26 cellular contexts compared by ENCODE assay signal in the genomic region with DNA sequence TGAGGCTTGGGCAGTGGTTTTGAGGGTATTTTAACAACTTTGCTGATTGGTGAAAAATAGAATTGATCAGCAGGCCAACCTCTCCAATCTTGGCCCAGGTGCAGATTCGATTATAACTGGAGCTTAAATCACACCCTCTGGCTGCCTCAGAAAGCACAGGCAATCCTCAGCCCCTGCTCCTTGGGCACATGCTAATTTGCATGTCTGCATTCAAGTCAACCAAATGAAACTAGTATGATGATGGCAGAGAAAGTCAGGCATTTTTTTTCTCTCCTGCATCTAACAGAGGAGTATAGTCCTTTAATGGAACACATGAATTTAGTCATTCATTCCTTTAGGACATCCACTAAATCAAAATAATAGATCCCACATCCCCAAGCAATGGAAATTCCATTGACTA. TPM values are rescaled to one million over a fixed set of nuclear protein-coding genes. Genes with fewer than 3 reads are reported as not detected.
DNase-seq lines count a peak whose midpoint lies in the region; ATAC-seq, FAIRE-seq and TF ChIP-seq lines count a peak whose summit lies in the region.
"Had no signal": no experiment of that assay in that cellular context is flagged by ENCODE, and none has a peak within 500 bp of the region (broad histone marks: within the 10 kb centered on the region; RNA-seq: fewer than 3 reads in every experiment).

No MANE protein-coding gene starts in this region.

- H3K9me3 Mint-ChIP-seq in astrocyte (ENCODE audit: unreplicated experiment) (no peaks in the 10 kb centered on the region), nephron (no peaks in the 10 kb centered on the region), Caco-2 (ENCODE audit: unreplicated experiment) (no peaks in the 10 kb centered on the region)
- H3K9me3 Mint-ChIP-seq: CD14-positive monocyte; CD4-positive, alpha-beta T cell; CD8-positive, alpha-beta memory T cell; GM23338; H9 had no signal

- H4K20me1 ChIP-seq in astrocyte (ENCODE audit: insufficient read depth, low read length): no peaks in the 10 kb centered on the region
- H4K20me1 ChIP-seq: BLaER1 treated with 17β-estradiol and CSF1 and Interleukin-3, amounts not matched to agents 10 nM and 100 nM had no signal

- peak; percentile 7 to 42 for DNase-seq in NCI-H526 (lab: John Stamatoyannopoulos, UW)
- DNase-seq in astrocyte (ENCODE audit: low read depth): no peak
- DNase-seq in GM12891 (ENCODE audit: insufficient read length, low spot score): no peak
- DNase-seq in Caco-2: no peak
- no peak for DNase-seq in GM13976 (ENCODE audit: low spot score)
- DNase-seq: 8988T; ACHN; AML-193; BE2C; Calu3; CD4-positive, alpha-beta T cell; CD8-positive, alpha-beta memory T cell; DMS53; DMS79 treated with DMSO at 0.1 percent for 48 hours; GF-D8; H9 had no signal

- BruUV-seq in Caco-2 (replicated peaks; lab: Mats Ljungman, UMichigan): no TSS peak

- peak overlapping the region; percentile 65 for H3K27ac Mint-ChIP-seq in astrocyte (ENCODE audit: unreplicated experiment)
- peak overlapping the region; percentile 94 to 97 (median 95) for H3K27ac Mint-ChIP-seq in nephron
- H3K27ac Mint-ChIP-seq in Caco-2 (ENCODE audit: unreplicated experiment): no peak overlapping the region
- H3K27ac Mint-ChIP-seq: CD4-positive, alpha-beta T cell; CD8-positive, alpha-beta memory T cell; GM23338 had no signal

- no peak overlapping the region for H3K4me2 ChIP-seq in astrocyte (ENCODE audit: low read length)
- H3K4me2 ChIP-seq: A549; BLaER1 treated with 17β-estradiol and CSF1 and Interleukin-3, amounts not matched to agents 10 nM and 100 nM; GM23338 had no signal

- POLR2A ChIA-PET in Caco-2 (lab: Charles Lee): no interaction called here

- TF ChIP-seq CTCF in astrocyte (IDR thresholded peaks at IDR 0.05; ENCODE audit: insufficient read depth, low read depth, low read length) (no peak), nephron (IDR thresholded peaks at IDR 0.05; ENCODE audit: unreplicated experiment in 3 of 3) (no peak), Caco-2 (IDR thresholded peaks at IDR 0.05; ENCODE audit: insufficient read depth in 1 of 2, low read depth in 1 of 2, low read length in 1 of 2, severe bottlenecking in 1 of 2, unreplicated experiment in 1 of 2) (no peak), GM13976 (IDR thresholded peaks at IDR 0.05; ENCODE audit: borderline replicate concordance, control extremely low read depth, extremely low read depth, insufficient read depth, missing control alignments) (no peak)

- no peak overlapping the region for H3K27ac ChIP-seq in astrocyte (ENCODE audit: low read depth, low read length)
- H3K27ac ChIP-seq: A549; BLaER1 treated with 17β-estradiol and CSF1 and Interleukin-3, amounts not matched to agents 10 nM and 100 nM had no signal

- H3K27me3 ChIP-seq in astrocyte (ENCODE audit: insufficient read depth, low read length): peaks cover 2% of the 10 kb centered on the region
- no peaks in the 10 kb centered on the region for H3K27me3 ChIP-seq in Caco-2 (replicated peaks; ENCODE audit: control insufficient read depth, insufficient read depth, low read length)
- H3K27me3 ChIP-seq: BE2C; BLaER1 treated with 17β-estradiol and CSF1 and Interleukin-3, amounts not matched to agents 10 nM and 100 nM had no signal

- no peak for TF ChIP-seq POLR2A in GM12891 (IDR thresholded peaks at IDR 0.05; ENCODE audit: low read depth, low read length)

- H3K36me3 ChIP-seq in astrocyte (ENCODE audit: insufficient read depth, low read length): no peaks in the 10 kb centered on the region
- no peaks in the 10 kb centered on the region for H3K36me3 ChIP-seq in Caco-2 (ENCODE audit: control insufficient read depth, insufficient read depth, low read length)
- H3K36me3 ChIP-seq: BE2C; BLaER1 treated with 17β-estradiol and CSF1 and Interleukin-3, amounts not matched to agents 10 nM and 100 nM had no signal

- no peak overlapping the region for H2AFZ ChIP-seq in astrocyte (ENCODE audit: low read depth, low read length)
- H2AFZ ChIP-seq: GM23338 had no signal

- H3K9ac ChIP-seq in astrocyte (ENCODE audit: low read length): no peak overlapping the region
- H3K9ac ChIP-seq: BLaER1 treated with 17β-estradiol and CSF1 and Interleukin-3, amounts not matched to agents 10 nM and 100 nM had no signal

- H3K36me3 Mint-ChIP-seq in astrocyte (ENCODE audit: low read depth, unreplicated experiment) (no peaks in the 10 kb centered on the region), nephron (ENCODE audit: low read depth) (no peaks in the 10 kb centered on the region), Caco-2 (ENCODE audit: insufficient read depth, unreplicated experiment) (no peaks in the 10 kb centered on the region)
- H3K36me3 Mint-ChIP-seq: CD14-positive monocyte; CD8-positive, alpha-beta memory T cell had no signal

- H3K4me3 Mint-ChIP-seq in astrocyte (ENCODE audit: unreplicated experiment) (no peak overlapping the region), nephron (no peak overlapping the region), Caco-2 (ENCODE audit: unreplicated experiment) (no peak overlapping the region)
- H3K4me3 Mint-ChIP-seq: CD14-positive monocyte; CD4-positive, alpha-beta T cell; CD8-positive, alpha-beta memory T cell; GM23338; H9 had no signal

- H3K4me1 ChIP-seq in astrocyte (ENCODE audit: insufficient read depth, low read length) (no peaks in the 10 kb centered on the region), Caco-2 (no peaks in the 10 kb centered on the region)
- H3K4me1 ChIP-seq: A549; BLaER1 treated with 17β-estradiol and CSF1 and Interleukin-3, amounts not matched to agents 10 nM and 100 nM had no signal

- peaks cover 4% of the 10 kb centered on the region for H3K4me1 Mint-ChIP-seq in astrocyte (ENCODE audit: low read depth, unreplicated experiment)
- H3K4me1 Mint-ChIP-seq in nephron: peaks cover 17% of the 10 kb centered on the region
- peaks cover under 1% of the 10 kb centered on the region for H3K4me1 Mint-ChIP-seq in Caco-2 (ENCODE audit: low read depth, unreplicated experiment)
- H3K4me1 Mint-ChIP-seq: CD8-positive, alpha-beta memory T cell had no signal

- FAIRE-seq in astrocyte (lab: Jason Lieb, UNC) (no peak), GM12891 (lab: Jason Lieb, UNC) (no peak)
- FAIRE-seq: A549, GM12892 had no signal

- in situ Hi-C loops in GM13976 (cut with MboI; ENCODE audit: low sequenced_read_pairs, unreplicated experiment): no loop called here

- peak; percentile 69 for ATAC-seq in GM18867 (IDR thresholded peaks at IDR 0.05; ENCODE audit: unreplicated experiment)
- ATAC-seq: A549, GM23338, HCT116 had no signal

- H3K27me3 Mint-ChIP-seq in astrocyte (ENCODE audit: low read depth, unreplicated experiment) (peaks cover 12% of the 10 kb centered on the region), nephron (ENCODE audit: low read depth) (peaks cover 16% of the 10 kb centered on the region), Caco-2 (ENCODE audit: insufficient read depth, unreplicated experiment) (no peaks in the 10 kb centered on the region)

- no peaks in the 10 kb centered on the region for H3K79me2 ChIP-seq in astrocyte (ENCODE audit: insufficient read depth, low read length)

- no peak overlapping the region for H3K4me3 ChIP-seq in astrocyte (ENCODE audit: insufficient read depth, low read depth, low read length)
- no peak overlapping the region for H3K4me3 ChIP-seq in Caco-2 (ENCODE audit: low read depth, low read length)
- H3K4me3 ChIP-seq: A549; BLaER1 treated with 17β-estradiol and CSF1 and Interleukin-3, amounts not matched to agents 10 nM and 100 nM; GM23338 had no signal

- CTCF ChIA-PET in Caco-2 (lab: Charles Lee): no interaction called here

- intact Hi-C loops in Caco-2 (cut with micrococcal nuclease; ENCODE audit: unreplicated experiment): no loop called here

- H3K9me3 ChIP-seq in astrocyte (ENCODE audit: insufficient read depth, low read depth, low read length) (no peaks in the 10 kb centered on the region), Caco-2 (no peaks in the 10 kb centered on the region)
- H3K9me3 ChIP-seq: A549; BE2C; BLaER1 treated with 17β-estradiol and CSF1 and Interleukin-3, amounts not matched to agents 10 nM and 100 nM had no signal

TF ChIP-seq in GM12891, 5 proteins besides CTCF, POLR2A, EP300 and RAD21:
- TF ChIP-seq POLR2AphosphoS5 (IDR thresholded peaks at IDR 0.05; ENCODE audit: low read depth, low read length) (no peak), SPI1 (IDR thresholded peaks at IDR 0.05; ENCODE audit: low read depth, low read length) (no peak), TAF1 (IDR thresholded peaks at IDR 0.05; ENCODE audit: low read depth, low read length) (no peak), PAX5 (IDR thresholded peaks at IDR 0.05; ENCODE audit: insufficient read depth, low read length, severe bottlenecking) (no peak), POU2F2 (IDR thresholded peaks at IDR 0.05; ENCODE audit: low read depth, low read length) (no peak)

RNA-seq across cellular contexts. Expression of a gene that starts 16.8 kb away (rescaled TPM):
- total RNA-seq in astrocyte (1.3 and 2.5 TPM in 2 replicates), Caco-2 (2022) (17.5 and 17.6 TPM in 2 replicates)
- 0.44 TPM for polyA plus RNA-seq in GM12891 (2012; ENCODE audit: low read depth, missing spikeins)
- total RNA-seq: G401, H4 had no signal

Comparison
In these comparisons a context has a peak if more than half of its experiments do, and no peak if none do; other contexts are left out.
1. DNase-seq: peak in NCI-H526 (2 of 2); none in astrocyte (single experiment), GM12891 (single experiment), Caco-2 (0 of 2) and GM13976 (single experiment).